In the genomic region with DNA sequence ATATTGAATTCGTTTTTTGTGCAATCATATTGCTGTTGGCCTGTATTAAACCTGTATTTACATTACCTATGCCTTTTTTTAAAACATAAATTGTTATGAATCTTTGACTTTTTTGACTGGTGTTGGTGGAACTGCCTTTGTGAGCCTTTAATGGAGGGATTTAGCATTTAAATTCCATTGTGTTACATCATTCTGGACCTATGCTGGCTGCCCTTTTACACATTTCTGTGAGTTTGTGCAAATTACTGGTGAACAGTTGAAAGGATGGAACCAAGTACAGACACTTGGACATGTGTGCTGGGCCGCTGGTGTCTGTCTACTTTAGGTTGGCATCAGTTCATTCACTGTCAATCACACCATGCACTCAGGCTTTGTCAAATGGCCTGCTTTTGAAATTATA, we compare ENCODE assay signal across 9 cellular contexts. TPM values are rescaled to one million over a fixed set of nuclear protein-coding genes. Genes with fewer than 3 reads are reported as not detected.
DNase-seq lines count a peak whose midpoint lies in the region; ATAC-seq and TF ChIP-seq lines count a peak whose summit lies in the region.
"Had no signal": no experiment of that assay in that cellular context is flagged by ENCODE, and none has a peak within 500 bp of the region (broad histone marks: within the 10 kb centered on the region; RNA-seq: fewer than 3 reads in every experiment).

No MANE protein-coding gene starts in this region.

- no peak overlapping the region for H3K27ac Mint-ChIP-seq in WTC11

- no peak for ATAC-seq in WTC11
- no peak for ATAC-seq in HG02588 (IDR thresholded peaks at IDR 0.05; ENCODE audit: unreplicated experiment)

- H3K27ac ChIP-seq in rectal smooth muscle tissue (ENCODE audit: low read depth, low read length), result peak overlapping the region; percentile 45

- peaks cover 9% of the 10 kb centered on the region; the same call in 1 of the 2 replicates for H3K36me3 Mint-ChIP-seq in WTC11

- no peak overlapping the region for H3K9ac ChIP-seq in rectal smooth muscle tissue (ENCODE audit: low read length)

- peaks cover 51% of the 10 kb centered on the region for H3K4me1 Mint-ChIP-seq in WTC11

- POLR2A ChIA-PET in WTC11 (lab: Charles Lee), result no interaction called here

- CTCF ChIA-PET in WTC11 (lab: Charles Lee), result no interaction called here

- no peaks in the 10 kb centered on the region for H3K9me3 Mint-ChIP-seq in WTC11

- peaks cover 5% of the 10 kb centered on the region for H3K36me3 ChIP-seq in rectal smooth muscle tissue (ENCODE audit: control insufficient read depth, insufficient read depth, low read length)

- peak overlapping the region; percentile 70 for H3K4me3 ChIP-seq in fibroblast of the aortic adventitia (ENCODE audit: low read depth, low read length)
- H3K4me3 ChIP-seq in rectal smooth muscle tissue (ENCODE audit: low read length), result peak overlapping the region; percentile 85

- DNase-seq in EH (ENCODE audit: low read depth), result peak; percentile 56
- no peak for DNase-seq in WTC11 (ENCODE audit: low spot score)
- peak; percentile 62 for DNase-seq in fibroblast of the aortic adventitia (ENCODE audit: low read depth)
- no peak for DNase-seq in NOMO-1 (lab: John Stamatoyannopoulos, UW; ENCODE audit: unreplicated experiment in 2 of 2)
- no peak for DNase-seq in NCI-H187 (lab: John Stamatoyannopoulos, UW)
- no peak for DNase-seq in stimulated activated CD8-positive, alpha-beta memory T cell treated with anti-CD3 and anti-CD28 coated beads, Interleukin-4, amount 100 ng/mL, for 48 hours
- DNase-seq: cortex of kidney had no signal

- no peak for TF ChIP-seq CTCF in WTC11 (IDR thresholded peaks at IDR 0.05)
- TF ChIP-seq CTCF in fibroblast of the aortic adventitia (IDR thresholded peaks at IDR 0.05; ENCODE audit: insufficient read depth, low read length), result no peak

- H3K27me3 Mint-ChIP-seq in WTC11 (ENCODE audit: low read depth), result peaks cover 14% of the 10 kb centered on the region

- no peaks in the 10 kb centered on the region for H3K27me3 ChIP-seq in rectal smooth muscle tissue (ENCODE audit: control insufficient read depth, insufficient read depth, low read length)

- peak overlapping the region; percentile 59 for H3K4me3 Mint-ChIP-seq in WTC11

- peaks cover 36% of the 10 kb centered on the region for H3K4me1 ChIP-seq in rectal smooth muscle tissue (ENCODE audit: control insufficient read depth, insufficient read depth, low read length)

TF ChIP-seq in WTC11, 78 proteins besides CTCF, POLR2A, EP300 and RAD21:
- no peak for TF ChIP-seq CREM (CRISPR knock-in tag; IDR thresholded peaks at IDR 0.05)
- TF ChIP-seq ATF1 (CRISPR knock-in tag; IDR thresholded peaks at IDR 0.05), result no peak
- TF ChIP-seq OVOL2 (CRISPR knock-in tag; IDR thresholded peaks at IDR 0.05; ENCODE audit: borderline replicate concordance), result no peak
- TF ChIP-seq ESRRA (CRISPR knock-in tag; IDR thresholded peaks at IDR 0.05; ENCODE audit: borderline replicate concordance), result no peak
- TF ChIP-seq GABPB1 (CRISPR knock-in tag; IDR thresholded peaks at IDR 0.05), result 0 out of 2 replicates have a peak, but pooled peaks have one; percentile 19
- TF ChIP-seq, protein P1, sequence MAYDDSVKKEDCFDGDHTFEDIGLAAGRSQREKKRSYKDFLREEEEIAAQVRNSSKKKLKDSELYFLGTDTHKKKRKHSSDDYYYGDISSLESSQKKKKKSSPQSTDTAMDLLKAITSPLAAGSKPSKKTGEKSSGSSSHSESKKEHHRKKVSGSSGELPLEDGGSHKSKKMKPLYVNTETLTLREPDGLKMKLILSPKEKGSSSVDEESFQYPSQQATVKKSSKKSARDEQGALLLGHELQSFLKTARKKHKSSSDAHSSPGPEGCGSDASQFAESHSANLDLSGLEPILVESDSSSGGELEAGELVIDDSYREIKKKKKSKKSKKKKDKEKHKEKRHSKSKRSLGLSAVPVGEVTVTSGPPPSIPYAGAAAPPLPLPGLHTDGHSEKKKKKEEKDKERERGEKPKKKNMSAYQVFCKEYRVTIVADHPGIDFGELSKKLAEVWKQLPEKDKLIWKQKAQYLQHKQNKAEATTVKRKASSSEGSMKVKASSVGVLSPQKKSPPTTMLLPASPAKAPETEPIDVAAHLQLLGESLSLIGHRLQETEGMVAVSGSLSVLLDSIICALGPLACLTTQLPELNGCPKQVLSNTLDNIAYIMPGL (CRISPR knock-in tag; IDR thresholded peaks at IDR 0.05), result no peak

RNA-seq across cellular contexts. Expression of a gene that starts 3.4 kb away (rescaled TPM):
- total RNA-seq in WTC11 (2021) (20.3 to 24.6 TPM (median 23.6 TPM) in 3 replicates), fibroblast of the aortic adventitia (ENCODE audit: low replicate concordance) (38.8 and 44.7 TPM in 2 replicates)

Comparison
In these comparisons a context has a peak if more than half of its experiments do, and no peak if none do; other contexts are left out.
1. DNase-seq: peak in EH (single experiment) and fibroblast of the aortic adventitia (single experiment); none in WTC11 (single experiment), NOMO-1 (0 of 2), NCI-H187 (0 of 2) and stimulated activated CD8-positive, alpha-beta memory T cell treated with anti-CD3 and anti-CD28 coated beads, Interleukin-4, amount 100 ng/mL, for 48 hours (single experiment).